In genomic region chr20:542777-543368, GRCh38 we compare ENCODE assay signal across 8 cellular contexts. TPM values are rescaled to one million over a fixed set of nuclear protein-coding genes. Genes with fewer than 3 reads are reported as not detected.
DNase-seq lines count a peak whose midpoint lies in the region; ATAC-seq and TF ChIP-seq lines count a peak whose summit lies in the region.

No MANE protein-coding gene starts in this region.

- TF ChIP-seq CTCF in SK-N-SH (IDR thresholded peaks at IDR 0.05), result no peak

- no peak for TF ChIP-seq RAD21 in SK-N-SH (IDR thresholded peaks at IDR 0.05; ENCODE audit: low read length)

- H3K9ac ChIP-seq in SK-N-SH, result peak overlapping the region; percentile 97

- peaks cover 11% of the 10 kb centered on the region for H3K27me3 Mint-ChIP-seq in stimulated activated naive CD8-positive, alpha-beta T cell treated with anti-CD3 and anti-CD28 coated beads, Interleukin-15, Interleukin-2, amounts not matched to agents 100 ng/mL and 50 ng/mL, for 24 hours

- TF ChIP-seq EP300 in SK-N-SH (IDR thresholded peaks at IDR 0.05; ENCODE audit: borderline replicate concordance in 1 of 2, low read depth in 1 of 2, low read length in 1 of 2), result no peak

- peak overlapping the region; percentile 88 for H3K27ac Mint-ChIP-seq in stimulated activated naive CD8-positive, alpha-beta T cell treated with anti-CD3 and anti-CD28 coated beads, Interleukin-15, Interleukin-2, amounts not matched to agents 100 ng/mL and 50 ng/mL, for 24 hours

- H3K4me1 ChIP-seq in SK-N-SH (ENCODE audit: control insufficient read depth in 1 of 2, insufficient read depth in 2 of 2, low read depth in 1 of 2, low read length in 1 of 2), result peaks cover 4 to 6% of the 10 kb centered on the region in 2 experiments; a peak in 1 of 4 replicates

- POLR2A ChIA-PET in SK-N-SH (lab: Yijun Ruan, JAX), result interaction anchor here (0.9 to 1.9 kb wide), 4 partner anchors 19 to 196 kb away, joined by 3 to 7 read pairs (median 4); partner anchors contain the start of gene NRSN2

- peaks cover 57% of the 10 kb centered on the region for H3K79me2 ChIP-seq in SK-N-SH (ENCODE audit: insufficient read depth)

- no peaks in the 10 kb centered on the region for H3F3A ChIP-seq in SK-N-SH (replicated peaks; ENCODE audit: insufficient read depth)

- CTCF ChIA-PET in SK-N-SH (lab: Yijun Ruan, JAX), result interaction anchor here (0.7 to 2.1 kb wide), 8 partner anchors 13 to 219 kb away, joined by 3 to 8 read pairs (median 4); no protein-coding TSS in a partner anchor

- 3% methylated on average over 12 of the region's 12 CpGs for WGBS in SK-N-SH (ENCODE audit: low lambda C conversion rate)

- H3K27ac ChIP-seq in SK-N-SH (ENCODE audit: low read depth in 2 of 2, low read length in 1 of 2) (peak overlapping the region; percentile 83 to 96; a peak in 3 of 4 replicates), cingulate gyrus (ENCODE audit: low read depth, low read length) (peak overlapping the region; percentile 99)

- H3K27me3 ChIP-seq in SK-N-SH (ENCODE audit: insufficient read depth), result no peaks in the 10 kb centered on the region

- H3K4me2 ChIP-seq in SK-N-SH, result peak overlapping the region; percentile 77

- peaks cover 48% of the 10 kb centered on the region for H4K20me1 ChIP-seq in SK-N-SH (ENCODE audit: insufficient read depth)

- H3K9me3 ChIP-seq in SK-N-SH, result no peaks in the 10 kb centered on the region; the same call in 1 of the 2 replicates

- peaks cover 62% of the 10 kb centered on the region for H3K4me1 Mint-ChIP-seq in stimulated activated naive CD8-positive, alpha-beta T cell treated with anti-CD3 and anti-CD28 coated beads, Interleukin-15, Interleukin-2, amounts not matched to agents 100 ng/mL and 50 ng/mL, for 24 hours (ENCODE audit: low read depth)

- ATAC-seq in HG03095 (IDR thresholded peaks at IDR 0.05; ENCODE audit: unreplicated experiment), result peak; percentile 13

- H2AFZ ChIP-seq in SK-N-SH (ENCODE audit: low read depth), result no peak overlapping the region

- peaks cover 5% of the 10 kb centered on the region for H3K9me3 Mint-ChIP-seq in stimulated activated naive CD8-positive, alpha-beta T cell treated with anti-CD3 and anti-CD28 coated beads, Interleukin-15, Interleukin-2, amounts not matched to agents 100 ng/mL and 50 ng/mL, for 24 hours

- peaks cover 0 to 6% of the 10 kb centered on the region in 2 experiments for H3K36me3 ChIP-seq in SK-N-SH (replicated peaks in 1 of 2; ENCODE audit: control insufficient read depth in 1 of 2, insufficient read depth in 2 of 2, low read length in 1 of 2)

- no peaks in the 10 kb centered on the region for H3K9me2 ChIP-seq in SK-N-SH

- DNase-seq in NCI-H2227 (lab: John Stamatoyannopoulos, UW; ENCODE audit: unreplicated experiment), result peak; percentile 66
- DNase-seq in NCI-H2227 treated with DMSO at 0.1 percent for 48 hours (lab: John Stamatoyannopoulos, UW), result no peak
- no peak for DNase-seq in SK-N-SH
- peak; percentile 7 for DNase-seq in medulla oblongata (ENCODE audit: extremely low spot score)
- no peak for DNase-seq in cerebellar cortex (ENCODE audit: low spot score)

- peaks cover 39% of the 10 kb centered on the region for H3K36me3 Mint-ChIP-seq in stimulated activated naive CD8-positive, alpha-beta T cell treated with anti-CD3 and anti-CD28 coated beads, Interleukin-15, Interleukin-2, amounts not matched to agents 100 ng/mL and 50 ng/mL, for 24 hours (ENCODE audit: low read depth)

- H3K4me3 Mint-ChIP-seq in stimulated activated naive CD8-positive, alpha-beta T cell treated with anti-CD3 and anti-CD28 coated beads, Interleukin-15, Interleukin-2, amounts not matched to agents 100 ng/mL and 50 ng/mL, for 24 hours, result peak overlapping the region; percentile 96

- H3K4me3 ChIP-seq in SK-N-SH (ENCODE audit: low read depth in 2 of 2, low read length in 1 of 2), result peak overlapping the region; percentile 84 to 94

TF ChIP-seq in SK-N-SH, 30 proteins besides CTCF, POLR2A, EP300 and RAD21:
- no peak for TF ChIP-seq REST (IDR thresholded peaks at IDR 0.05; ENCODE audit: low read depth, low read length)
- TF ChIP-seq GATA2 (CRISPR knock-in tag; IDR thresholded peaks at IDR 0.05), result no peak
- TF ChIP-seq ZBTB33 (IDR thresholded peaks at IDR 0.05; ENCODE audit: borderline replicate concordance, low read depth), result no peak
- no peak for TF ChIP-seq MEF2A (IDR thresholded peaks at IDR 0.05; ENCODE audit: borderline replicate concordance, low read depth)
- no peak for TF ChIP-seq TAF1 (IDR thresholded peaks at IDR 0.05; ENCODE audit: borderline replicate concordance, low read depth, low read length)
- no peak for TF ChIP-seq YY1 (IDR thresholded peaks at IDR 0.05; ENCODE audit: low read depth)
- no peak for TF ChIP-seq RXRA (IDR thresholded peaks at IDR 0.05; ENCODE audit: borderline replicate concordance, low read depth)
- TF ChIP-seq TEAD4 (IDR thresholded peaks at IDR 0.05; ENCODE audit: borderline replicate concordance, insufficient read depth), result no peak
- TF ChIP-seq MAX (IDR thresholded peaks at IDR 0.05; ENCODE audit: low read depth), result no peak
- no peak for TF ChIP-seq MXI1 (IDR thresholded peaks at IDR 0.05; ENCODE audit: low read depth, low read length)
- TF ChIP-seq ELF1 (IDR thresholded peaks at IDR 0.05), result no peak
- TF ChIP-seq RCOR1 (IDR thresholded peaks at IDR 0.05; ENCODE audit: low read length), result no peak
- TF ChIP-seq JUND (IDR thresholded peaks at IDR 0.05), result no peak
- no peak for TF ChIP-seq SIN3A (IDR thresholded peaks at IDR 0.05; ENCODE audit: borderline replicate concordance, low read depth, low read length)
- TF ChIP-seq RFX5 (IDR thresholded peaks at IDR 0.05; ENCODE audit: low read length), result no peak

RNA-seq across cellular contexts. Expression of gene CSNK2A1, which starts 0.7 kb away (rescaled TPM):
- 61.9 and 71.4 TPM in 2 replicates for polyA plus RNA-seq in SK-N-SH (2012; rRNA removed)
- polyA plus RNA-seq in SK-N-SH (2012; cell fraction: cytosol; rRNA removed), result 69.0 and 79.0 TPM in 2 replicates
- polyA plus RNA-seq in SK-N-SH (2012; cell fraction: nucleus; rRNA removed), result 53.1 and 66.8 TPM in 2 replicates

Comparison
In these comparisons a context has a peak if more than half of its experiments do, and no peak if none do; other contexts are left out.
1. DNase-seq: peak in NCI-H2227 (single experiment) and medulla oblongata (single experiment); none in NCI-H2227 treated with DMSO at 0.1 percent for 48 hours (single experiment), SK-N-SH (single experiment) and cerebellar cortex (single experiment).